Comparison of ENCODE assay signal across 1 cellular context in genomic region chr11:13940611-13941256, GRCh38.
TF ChIP-seq lines count a peak whose summit lies in the region.

No MANE protein-coding gene starts in this region.

TF ChIP-seq in H1, 55 proteins besides CTCF, POLR2A, EP300 and RAD21:
- TF ChIP-seq RBBP5 (IDR thresholded peaks at IDR 0.05; ENCODE audit: borderline replicate concordance, low read depth, low read length), result no peak
- no peak for TF ChIP-seq SUZ12 (IDR thresholded peaks at IDR 0.05; ENCODE audit: low read length)
- TF ChIP-seq GABPA (IDR thresholded peaks at IDR 0.05; ENCODE audit: borderline replicate concordance, insufficient read depth, low read length), result no peak
TF ChIP-seq in H1: peak in this region for 0.
